Comparison of ENCODE assay signal across 8 cellular contexts in genomic region chr12:116818341-116818856, GRCh38.
DNase-seq lines count a peak whose midpoint lies in the region; ATAC-seq and TF ChIP-seq lines count a peak whose summit lies in the region.

No MANE protein-coding gene starts in this region.

- no peak for TF ChIP-seq CTCF in nephron (IDR thresholded peaks at IDR 0.05; ENCODE audit: unreplicated experiment in 3 of 3)

- no peaks in the 10 kb centered on the region for H3K9me3 Mint-ChIP-seq in activated CD4-positive, alpha-beta memory T cell treated with anti-CD3 and anti-CD28 coated beads, Interleukin-2, amount 10 ng/mL, durations not matched to agents 7 days and 5 days
- no peaks in the 10 kb centered on the region for H3K9me3 Mint-ChIP-seq in nephron

- no peaks in the 10 kb centered on the region for H3K36me3 Mint-ChIP-seq in activated CD4-positive, alpha-beta memory T cell treated with anti-CD3 and anti-CD28 coated beads, Interleukin-2, amount 10 ng/mL, durations not matched to agents 7 days and 5 days (ENCODE audit: low read depth)
- no peaks in the 10 kb centered on the region for H3K36me3 Mint-ChIP-seq in nephron (ENCODE audit: low read depth)

- peak overlapping the region; percentile 92 for H3K4me3 Mint-ChIP-seq in activated CD4-positive, alpha-beta memory T cell treated with anti-CD3 and anti-CD28 coated beads, Interleukin-2, amount 10 ng/mL, durations not matched to agents 7 days and 5 days
- H3K4me3 Mint-ChIP-seq in nephron: peak overlapping the region; percentile 97 to 98 (median 98)

- H3K27ac Mint-ChIP-seq in activated CD4-positive, alpha-beta memory T cell treated with anti-CD3 and anti-CD28 coated beads, Interleukin-2, amount 10 ng/mL, durations not matched to agents 7 days and 5 days: peak overlapping the region; percentile 93
- H3K27ac Mint-ChIP-seq in nephron: peak overlapping the region; percentile 32 to 98 (median 96)

- no peaks in the 10 kb centered on the region for H3K27me3 Mint-ChIP-seq in activated CD4-positive, alpha-beta memory T cell treated with anti-CD3 and anti-CD28 coated beads, Interleukin-2, amount 10 ng/mL, durations not matched to agents 7 days and 5 days
- H3K27me3 Mint-ChIP-seq in nephron (ENCODE audit: low read depth): no peaks in the 10 kb centered on the region

- CTCF ChIA-PET in activated CD4-positive, alpha-beta memory T cell treated with anti-CD3 and anti-CD28 coated beads, Interleukin-2, amount 10 ng/mL, durations not matched to agents 7 days and 5 days (lab: Charles Lee): no interaction called here

- POLR2A ChIA-PET in activated CD4-positive, alpha-beta memory T cell treated with anti-CD3 and anti-CD28 coated beads, Interleukin-2, amount 10 ng/mL, durations not matched to agents 7 days and 5 days (lab: Charles Lee): interaction anchor here (0.9 kb wide), 1 partner anchor 109 kb away, joined by 3 read pairs; no protein-coding TSS in a partner anchor

- no peak for ATAC-seq in GM18517 (IDR thresholded peaks at IDR 0.05; ENCODE audit: unreplicated experiment)

- DNase-seq in DMS79 (lab: John Stamatoyannopoulos, UW): peak; percentile 4
- no peak for DNase-seq in DMS79 treated with DMSO at 0.1 percent for 48 hours (lab: John Stamatoyannopoulos, UW)
- DNase-seq in HK-2 (ENCODE audit: unreplicated experiment): peak; percentile 24
- no peak for DNase-seq in activated CD4-positive, alpha-beta memory T cell treated with anti-CD3 and anti-CD28 coated beads, Interleukin-2, amount 10 ng/mL, durations not matched to agents 7 days and 5 days
- peak; percentile 15 for DNase-seq in fibroblast of gingiva (ENCODE audit: low read depth)
- no peak for DNase-seq in 8988T

- H3K4me1 Mint-ChIP-seq in activated CD4-positive, alpha-beta memory T cell treated with anti-CD3 and anti-CD28 coated beads, Interleukin-2, amount 10 ng/mL, durations not matched to agents 7 days and 5 days: peaks cover 23% of the 10 kb centered on the region
- H3K4me1 Mint-ChIP-seq in nephron: peaks cover 13% of the 10 kb centered on the region

Comparison
In these comparisons a context has a peak if more than half of its experiments do, and no peak if none do; other contexts are left out.
1. DNase-seq: peak in DMS79 (single experiment), HK-2 (single experiment) and fibroblast of gingiva (single experiment); none in DMS79 treated with DMSO at 0.1 percent for 48 hours (single experiment), activated CD4-positive, alpha-beta memory T cell treated with anti-CD3 and anti-CD28 coated beads, Interleukin-2, amount 10 ng/mL, durations not matched to agents 7 days and 5 days (single experiment) and 8988T (single experiment).